Comparison of ENCODE assay signal across 1 cellular context in the genomic region with DNA sequence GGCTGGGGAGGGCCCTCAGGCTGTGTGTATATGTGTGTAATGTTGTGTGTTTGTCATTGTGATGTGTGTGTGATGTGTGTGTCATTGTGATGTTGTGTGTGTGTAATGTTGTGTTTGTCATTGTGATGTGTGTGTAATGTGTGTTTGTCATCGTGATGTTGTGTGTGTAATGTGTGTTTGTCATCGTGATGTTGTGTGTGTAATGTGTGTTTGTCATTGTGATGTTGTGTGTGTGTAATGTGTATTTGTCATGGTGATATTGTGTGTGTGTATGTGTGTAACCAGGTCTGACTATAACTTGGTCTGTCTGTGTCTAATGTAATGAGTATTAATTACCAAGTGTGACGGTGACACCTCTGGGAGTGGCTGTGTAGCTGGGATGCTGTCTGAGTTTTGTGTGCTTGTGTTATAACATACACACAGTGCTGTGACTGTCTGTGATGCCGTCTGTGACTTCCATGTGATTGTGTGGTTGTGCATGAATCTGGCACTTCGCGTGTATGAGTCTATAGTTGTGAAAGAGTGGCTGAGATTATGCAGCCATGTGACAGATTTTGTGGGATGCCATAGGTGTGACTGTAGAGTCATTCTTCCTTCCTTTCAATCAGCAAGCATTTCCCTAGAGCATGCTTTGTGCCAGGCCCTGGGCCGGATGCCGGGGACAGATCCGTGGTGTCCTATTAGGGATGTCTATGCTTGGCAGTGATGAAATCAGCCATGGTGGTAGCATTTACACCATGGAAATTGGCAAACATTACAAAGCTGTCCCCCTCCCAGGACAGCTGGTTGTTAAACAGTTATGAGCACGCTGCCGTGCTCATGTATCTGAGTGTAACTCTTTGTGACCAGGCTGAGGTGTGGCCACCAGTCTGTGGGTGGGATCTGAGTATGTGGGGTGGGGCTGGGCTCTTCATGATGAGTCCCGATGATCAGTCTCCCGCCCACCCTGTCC.
TF ChIP-seq lines count a peak whose summit lies in the region.

No MANE protein-coding gene starts in this region.

TF ChIP-seq in HEK293, 187 proteins besides CTCF, POLR2A, EP300 and RAD21 (continued from another document):
- TF ChIP-seq, protein P1, sequence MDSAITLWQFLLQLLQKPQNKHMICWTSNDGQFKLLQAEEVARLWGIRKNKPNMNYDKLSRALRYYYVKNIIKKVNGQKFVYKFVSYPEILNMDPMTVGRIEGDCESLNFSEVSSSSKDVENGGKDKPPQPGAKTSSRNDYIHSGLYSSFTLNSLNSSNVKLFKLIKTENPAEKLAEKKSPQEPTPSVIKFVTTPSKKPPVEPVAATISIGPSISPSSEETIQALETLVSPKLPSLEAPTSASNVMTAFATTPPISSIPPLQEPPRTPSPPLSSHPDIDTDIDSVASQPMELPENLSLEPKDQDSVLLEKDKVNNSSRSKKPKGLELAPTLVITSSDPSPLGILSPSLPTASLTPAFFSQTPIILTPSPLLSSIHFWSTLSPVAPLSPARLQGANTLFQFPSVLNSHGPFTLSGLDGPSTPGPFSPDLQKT (IDR thresholded peaks at IDR 0.05; ENCODE audit: borderline replicate concordance, low read depth, low read length) = no peak
- TF ChIP-seq ZNF324 (tag by site-specific recombination; IDR thresholded peaks at IDR 0.05) = no peak
- TF ChIP-seq, protein P2, sequence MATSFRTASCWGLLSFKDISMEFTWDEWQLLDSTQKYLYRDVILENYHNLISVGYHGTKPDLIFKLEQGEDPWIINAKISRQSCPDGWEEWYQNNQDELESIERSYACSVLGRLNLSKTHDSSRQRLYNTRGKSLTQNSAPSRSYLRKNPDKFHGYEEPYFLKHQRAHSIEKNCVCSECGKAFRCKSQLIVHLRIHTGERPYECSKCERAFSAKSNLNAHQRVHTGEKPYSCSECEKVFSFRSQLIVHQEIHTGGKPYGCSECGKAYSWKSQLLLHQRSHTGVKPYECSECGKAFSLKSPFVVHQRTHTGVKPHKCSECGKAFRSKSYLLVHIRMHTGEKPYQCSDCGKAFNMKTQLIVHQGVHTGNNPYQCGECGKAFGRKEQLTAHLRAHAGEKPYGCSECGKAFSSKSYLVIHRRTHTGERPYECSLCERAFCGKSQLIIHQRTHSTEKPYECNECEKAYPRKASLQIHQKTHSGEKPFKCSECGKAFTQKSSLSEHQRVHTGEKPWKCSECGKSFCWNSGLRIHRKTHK (tag by site-specific recombination; IDR thresholded peaks at IDR 0.05) = peak; percentile 74; the same call in 1 of the 2 replicates
